23 cellular contexts compared by ENCODE assay signal in the genomic region with DNA sequence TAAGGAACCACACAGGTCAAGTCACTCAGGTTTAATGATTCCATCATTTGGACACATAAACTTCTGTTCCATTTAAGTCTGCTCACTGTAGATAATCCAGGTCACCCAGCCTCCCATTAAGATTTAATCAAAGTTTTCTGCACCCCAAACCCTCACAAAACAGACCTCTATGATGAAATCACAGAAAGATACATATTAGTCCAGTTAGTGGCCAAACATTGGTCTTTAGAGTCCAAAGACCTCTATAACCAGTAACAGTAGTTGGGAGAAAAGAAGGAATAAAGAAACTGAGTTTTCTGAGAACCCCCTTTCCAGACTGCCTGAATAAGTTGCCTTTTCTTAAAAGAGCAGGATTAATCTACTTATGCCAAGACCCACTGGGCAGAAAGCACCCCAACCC. TPM values are rescaled to one million over a fixed set of nuclear protein-coding genes. Genes with fewer than 3 reads are reported as not detected.
DNase-seq lines count a peak whose midpoint lies in the region; ATAC-seq and TF ChIP-seq lines count a peak whose summit lies in the region.
"Had no signal": no experiment of that assay in that cellular context is flagged by ENCODE, and none has a peak within 500 bp of the region (broad histone marks: within the 10 kb centered on the region; RNA-seq: fewer than 3 reads in every experiment).

No MANE protein-coding gene starts in this region.

- peak overlapping the region; percentile 39 for H3K4me2 ChIP-seq in Loucy (ENCODE audit: low read depth, low read length, poor library complexity, severe bottlenecking)
- H3K4me2 ChIP-seq: A549, KMS-11 had no signal

- H3K9me3 ChIP-seq in Loucy (ENCODE audit: insufficient read depth, low read depth, low read length) = no peaks in the 10 kb centered on the region
- H3K9me3 ChIP-seq: A549, BE2C had no signal

- intact Hi-C loops in natural killer cell (cut with micrococcal nuclease) = no loop called here

- H3K4me3 ChIP-seq in Loucy (ENCODE audit: low read length, poor library complexity, severe bottlenecking) = peak overlapping the region; percentile 11
- H3K4me3 ChIP-seq: A549 had no signal

- H3K36me3 Mint-ChIP-seq in natural killer cell (peaks cover 8% of the 10 kb centered on the region), brain (peaks cover 55% of the 10 kb centered on the region)
- peaks cover 16% of the 10 kb centered on the region for H3K36me3 Mint-ChIP-seq in natural killer cell treated with Interleukin-12 subunit alpha and Interleukin-12 subunit beta and Interleukin-15 and Interleukin-18, amount 100 ng/mL, for 72 hours

- no peaks in the 10 kb centered on the region for H3F3A ChIP-seq in Loucy (ENCODE audit: low read depth)

- H3K9ac ChIP-seq in Loucy (ENCODE audit: low read depth, low read length, poor library complexity, severe bottlenecking) = no peak overlapping the region
- H3K9ac ChIP-seq: KMS-11 had no signal

- H3K36me3 ChIP-seq in Loucy (ENCODE audit: insufficient read depth, low read length) = no peaks in the 10 kb centered on the region; the same call in 1 of the 2 replicates

- peaks cover 16% of the 10 kb centered on the region for H4K20me1 ChIP-seq in Loucy (ENCODE audit: insufficient read depth, low read length, poor library complexity, severe bottlenecking)

- no peaks in the 10 kb centered on the region for H3K27me3 Mint-ChIP-seq in natural killer cell (ENCODE audit: low read depth in 2 of 2)
- H3K27me3 Mint-ChIP-seq in natural killer cell treated with Interleukin-12 subunit alpha and Interleukin-12 subunit beta and Interleukin-15 and Interleukin-18, amount 100 ng/mL, for 72 hours = no peaks in the 10 kb centered on the region
- H3K27me3 Mint-ChIP-seq in brain = peaks cover 5% of the 10 kb centered on the region

- no peaks in the 10 kb centered on the region for H3K9me2 ChIP-seq in Loucy (replicated peaks; ENCODE audit: low read depth, low read length)

- no peak overlapping the region for H3K4me3 Mint-ChIP-seq in natural killer cell
- no peak overlapping the region for H3K4me3 Mint-ChIP-seq in natural killer cell treated with Interleukin-12 subunit alpha and Interleukin-12 subunit beta and Interleukin-15 and Interleukin-18, amount 100 ng/mL, for 72 hours
- H3K4me3 Mint-ChIP-seq in brain = peak overlapping the region in 4 of 5 experiments; percentile 68 to 97 (median 70)

- TF ChIP-seq CTCF in natural killer cell (IDR thresholded peaks at IDR 0.05) (no peak), Loucy (conservative IDR thresholded peaks at IDR 0.05; ENCODE audit: low read length) (no peak), brain (conservative IDR thresholded peaks at IDR 0.05) (no peak)

- DNase-seq in natural killer cell (no peak), DMS114 treated with DMSO at 0.1 percent for 48 hours (lab: John Stamatoyannopoulos, UW; ENCODE audit: unreplicated experiment) (no peak), SHP77 treated with DMSO at 0.1 percent for 48 hours (lab: John Stamatoyannopoulos, UW) (no peak), NCI-H446 treated with DMSO at 0.1 percent for 48 hours (lab: John Stamatoyannopoulos, UW) (no peak)
- DNase-seq in natural killer cell treated with Interleukin-12 subunit alpha and Interleukin-12 subunit beta and Interleukin-15 and Interleukin-18, amount 100 ng/mL, for 72 hours (ENCODE audit: low spot score) = no peak
- DNase-seq: BE2C, DMS53, EL, NCI-H1105, NCI-H146, NCI-H2029, NCI-H226, NCI-H524, NCI-H774, OCI-M1 had no signal

- no peak for ATAC-seq in natural killer cell
- no peak for ATAC-seq in natural killer cell treated with Interleukin-12 subunit alpha and Interleukin-12 subunit beta and Interleukin-15 and Interleukin-18, amount 100 ng/mL, for 72 hours
- ATAC-seq: A549, HCT116, Right ventricle myocardium inferior had no signal

- peaks cover 38% of the 10 kb centered on the region for H3K79me2 ChIP-seq in Loucy (ENCODE audit: insufficient read depth, low read length)

- H3K27ac Mint-ChIP-seq in natural killer cell (peak overlapping the region; percentile 25 to 46), brain (no peak overlapping the region)
- H3K27ac Mint-ChIP-seq in natural killer cell treated with Interleukin-12 subunit alpha and Interleukin-12 subunit beta and Interleukin-15 and Interleukin-18, amount 100 ng/mL, for 72 hours = no peak overlapping the region

- H3K4me1 Mint-ChIP-seq in natural killer cell (peaks cover 58 to 61% of the 10 kb centered on the region in 2 donors), brain (peaks cover 67% of the 10 kb centered on the region)
- H3K4me1 Mint-ChIP-seq in natural killer cell treated with Interleukin-12 subunit alpha and Interleukin-12 subunit beta and Interleukin-15 and Interleukin-18, amount 100 ng/mL, for 72 hours (ENCODE audit: low read depth in 2 of 2) = peaks cover 51 to 58% of the 10 kb centered on the region in 2 donors

- H3K9me3 Mint-ChIP-seq in natural killer cell = no peaks in the 10 kb centered on the region
- H3K9me3 Mint-ChIP-seq in natural killer cell treated with Interleukin-12 subunit alpha and Interleukin-12 subunit beta and Interleukin-15 and Interleukin-18, amount 100 ng/mL, for 72 hours = no peaks in the 10 kb centered on the region
- H3K9me3 Mint-ChIP-seq in brain = no peaks in the 10 kb centered on the region

- H3K4me1 ChIP-seq in Loucy (ENCODE audit: insufficient read depth, low read length, poor library complexity, severe bottlenecking) = peaks cover 28% of the 10 kb centered on the region

- H2AFZ ChIP-seq in Loucy (ENCODE audit: low read length) = no peak overlapping the region

- no peaks in the 10 kb centered on the region for H3K27me3 ChIP-seq in Loucy (ENCODE audit: insufficient read depth, low read length, poor library complexity, severe bottlenecking)
- H3K27me3 ChIP-seq: BE2C had no signal

RNA-seq across cellular contexts. Expression of a gene that starts 4.8 kb away (rescaled TPM):
- total RNA-seq in natural killer cell = 10 to 100 TPM; 26.1 to 32.1 (median 28.7) TPM
- 10 to 100 TPM; 21.8 TPM for total RNA-seq in natural killer cell treated with Interleukin-12 subunit alpha and Interleukin-12 subunit beta and Interleukin-15 and Interleukin-18, amount 100 ng/mL, for 72 hours
- 9.7 TPM for polyA plus RNA-seq in brain (ENCODE audit: insufficient read depth, low read depth, low replicate concordance)

RNA-seq across cellular contexts. Expression of a gene that starts 7.6 kb away (rescaled TPM):
- total RNA-seq in natural killer cell = 100 to 1,000 TPM; 102 to 121 (median 109) TPM
- total RNA-seq in natural killer cell treated with Interleukin-12 subunit alpha and Interleukin-12 subunit beta and Interleukin-15 and Interleukin-18, amount 100 ng/mL, for 72 hours = 100 to 1,000 TPM in 1 of 2 donors, 10 to 100 TPM in 1; 69.0 to 106 TPM
- 328 TPM for polyA plus RNA-seq in brain (ENCODE audit: insufficient read depth, low read depth, low replicate concordance)

RNA-seq across cellular contexts. Expression of a gene that starts 12.9 kb away (rescaled TPM):
- total RNA-seq in natural killer cell = 1 to 10 TPM; 2.5 to 5.3 (median 3.8) TPM
- 1 to 10 TPM in 1 of 2 donors, under 1 TPM in 1; 0.39 to 1.4 TPM for total RNA-seq in natural killer cell treated with Interleukin-12 subunit alpha and Interleukin-12 subunit beta and Interleukin-15 and Interleukin-18, amount 100 ng/mL, for 72 hours
- 1.3 TPM for polyA plus RNA-seq in brain (ENCODE audit: insufficient read depth, low read depth, low replicate concordance)

RNA-seq across cellular contexts. Expression of a gene that starts 37.3 kb away (rescaled TPM):
- total RNA-seq in natural killer cell = not detected
- total RNA-seq in natural killer cell treated with Interleukin-12 subunit alpha and Interleukin-12 subunit beta and Interleukin-15 and Interleukin-18, amount 100 ng/mL, for 72 hours = not detected
- not detected for polyA plus RNA-seq in brain (ENCODE audit: insufficient read depth, low read depth, low replicate concordance)
- total RNA-seq: H1, Right ventricle myocardium inferior, SK-MEL-5 had no signal
- polyA plus RNA-seq: A549 had no signal

Comparison
In these comparisons a context has a peak if more than half of its experiments do, and no peak if none do; other contexts are left out.
1. H3K27ac Mint-ChIP-seq: peak in natural killer cell (2 of 2); none in natural killer cell treated with Interleukin-12 subunit alpha and Interleukin-12 subunit beta and Interleukin-15 and Interleukin-18, amount 100 ng/mL, for 72 hours (0 of 2) and brain (0 of 5).
2. H3K4me3 Mint-ChIP-seq: peak in brain (4 of 5); none in natural killer cell (single experiment) and natural killer cell treated with Interleukin-12 subunit alpha and Interleukin-12 subunit beta and Interleukin-15 and Interleukin-18, amount 100 ng/mL, for 72 hours (single experiment).